21 cellular contexts compared by ENCODE assay signal in the genomic region with DNA sequence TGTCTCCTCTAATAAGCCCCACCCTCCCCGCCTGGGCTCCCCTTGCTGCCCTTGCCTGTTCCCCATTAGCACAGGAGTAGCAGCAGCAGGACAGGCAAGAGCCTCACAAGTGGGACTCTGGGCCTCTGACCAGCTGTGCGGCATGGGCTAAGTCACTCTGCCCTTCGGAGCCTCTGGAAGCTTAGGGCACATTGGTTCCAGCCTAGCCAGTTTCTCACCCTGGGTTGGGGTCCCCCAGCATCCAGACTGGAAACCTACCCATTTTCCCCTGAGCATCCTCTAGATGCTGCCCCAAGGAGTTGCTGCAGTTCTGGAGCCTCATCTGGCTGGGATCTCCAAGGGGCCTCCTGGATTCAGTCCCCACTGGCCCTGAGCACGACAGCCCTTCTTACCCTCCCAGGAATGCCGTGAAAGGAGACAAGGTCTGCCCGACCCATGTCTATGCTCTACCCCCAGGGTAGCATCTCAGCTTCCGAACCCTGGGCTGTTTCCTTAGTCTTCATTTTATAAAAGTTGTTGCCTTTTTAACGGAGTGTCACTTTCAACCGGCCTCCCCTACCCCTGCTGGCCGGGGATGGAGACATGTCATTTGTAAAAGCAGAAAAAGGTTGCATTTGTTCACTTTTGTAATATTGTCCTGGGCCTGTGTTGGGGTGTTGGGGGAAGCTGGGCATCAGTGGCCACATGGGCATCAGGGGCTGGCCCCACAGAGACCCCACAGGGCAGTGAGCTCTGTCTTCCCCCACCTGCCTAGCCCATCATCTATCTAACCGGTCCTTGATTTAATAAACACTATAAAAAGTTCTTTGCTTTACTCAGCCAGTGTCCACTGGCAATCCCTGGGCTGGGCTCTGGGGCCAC. TPM values are rescaled to one million over a fixed set of nuclear protein-coding genes. Genes with fewer than 3 reads are reported as not detected.
A peak's percentile ranks its signal among the peaks of the same experiment; 100 is the strongest.
DNase-seq lines count a peak whose midpoint lies in the region; ATAC-seq and TF ChIP-seq lines count a peak whose summit lies in the region.
"Had no signal": no experiment of that assay in that cellular context is flagged by ENCODE, and none has a peak within 500 bp of the region (broad histone marks: within the 10 kb centered on the region; RNA-seq: fewer than 3 reads in every experiment).

No MANE protein-coding gene starts in this region.

- no peak overlapping the region for H3K27ac Mint-ChIP-seq in activated CD4-positive, alpha-beta memory T cell treated with anti-CD3 and anti-CD28 coated beads, Interleukin-2, amount 10 ng/mL, durations not matched to agents 7 days and 5 days
- H3K27ac Mint-ChIP-seq: activated CD4-positive, alpha-beta T cell treated with anti-CD3 and anti-CD28 coated beads for 36 hours had no signal

- H3K4me3 Mint-ChIP-seq in activated CD4-positive, alpha-beta memory T cell treated with anti-CD3 and anti-CD28 coated beads, Interleukin-2, amount 10 ng/mL, durations not matched to agents 7 days and 5 days, result no peak overlapping the region
- H3K4me3 Mint-ChIP-seq: activated CD4-positive, alpha-beta T cell treated with anti-CD3 and anti-CD28 coated beads for 36 hours; stimulated activated naive CD8-positive, alpha-beta T cell treated with anti-CD3 and anti-CD28 coated beads, Interleukin-15, amount 100 ng/mL, for 72 hours had no signal

- H2AFZ ChIP-seq in hepatocyte, result no peak overlapping the region

- peaks cover 10% of the 10 kb centered on the region for H3K27me3 Mint-ChIP-seq in activated CD4-positive, alpha-beta memory T cell treated with anti-CD3 and anti-CD28 coated beads, Interleukin-2, amount 10 ng/mL, durations not matched to agents 7 days and 5 days

- H3K27ac ChIP-seq in RWPE2 (ENCODE audit: poor library complexity, severe bottlenecking), result peak overlapping the region; percentile 34
- peak overlapping the region in 3 of 4 donors; percentile 1 to 63 (median 13) for H3K27ac ChIP-seq in tibial nerve
- no peak overlapping the region for H3K27ac ChIP-seq in hepatocyte
- H3K27ac ChIP-seq: upper lobe of right lung had no signal

- no peaks in the 10 kb centered on the region for H3K9me3 Mint-ChIP-seq in activated CD4-positive, alpha-beta memory T cell treated with anti-CD3 and anti-CD28 coated beads, Interleukin-2, amount 10 ng/mL, durations not matched to agents 7 days and 5 days

- H3K27me3 ChIP-seq in RWPE2 (ENCODE audit: insufficient read depth, poor library complexity, severe bottlenecking) (no peaks in the 10 kb centered on the region), tibial nerve (no peaks in the 10 kb centered on the region), hepatocyte (no peaks in the 10 kb centered on the region)
- H3K27me3 ChIP-seq: BLaER1 treated with 17β-estradiol and CSF1 and Interleukin-3, amounts not matched to agents 10 nM and 100 nM; dorsolateral prefrontal cortex; gastrocnemius medialis; upper lobe of right lung had no signal

- POLR2A ChIA-PET in activated CD4-positive, alpha-beta memory T cell treated with anti-CD3 and anti-CD28 coated beads, Interleukin-2, amount 10 ng/mL, durations not matched to agents 7 days and 5 days (lab: Charles Lee), result interaction anchor here (1.1 kb wide), 1 partner anchor 15 kb away, joined by 4 read pairs; no protein-coding TSS in a partner anchor

- no peak overlapping the region for H3K4me2 ChIP-seq in hepatocyte

- ATAC-seq in RWPE2 (ENCODE audit: low read depth), result no peak
- ATAC-seq: activated CD4-positive, alpha-beta T cell treated with anti-CD3 and anti-CD28 coated beads for 36 hours; stimulated activated naive CD8-positive, alpha-beta T cell treated with anti-CD3 and anti-CD28 coated beads, Interleukin-15, amount 100 ng/mL, for 72 hours; upper lobe of right lung had no signal

- H3K9me3 ChIP-seq in RWPE2 (ENCODE audit: severe bottlenecking) (no peaks in the 10 kb centered on the region), tibial nerve (no peaks in the 10 kb centered on the region), hepatocyte (ENCODE audit: low read depth) (no peaks in the 10 kb centered on the region)
- H3K9me3 ChIP-seq: gastrocnemius medialis, prostate gland, upper lobe of right lung had no signal

- no peaks in the 10 kb centered on the region for H3K36me3 Mint-ChIP-seq in activated CD4-positive, alpha-beta memory T cell treated with anti-CD3 and anti-CD28 coated beads, Interleukin-2, amount 10 ng/mL, durations not matched to agents 7 days and 5 days (ENCODE audit: low read depth)

- TF ChIP-seq CTCF in RWPE2 (IDR thresholded peaks at IDR 0.05; ENCODE audit: poor library complexity, severe bottlenecking) (no peak), tibial nerve (IDR thresholded peaks at IDR 0.05) (peak in 1 of 5 experiments; percentile 11), hepatocyte (IDR thresholded peaks at IDR 0.05; ENCODE audit: poor library complexity) (no peak)

- DNase-seq in activated CD8-positive, alpha-beta memory T cell treated with anti-CD3 and anti-CD28 coated beads for 24 hours, result peak; percentile 55
- no peak for DNase-seq in activated CD8-positive, alpha-beta memory T cell treated with anti-CD3 and anti-CD28 coated beads, Interleukin-2, amount 50 U/mL, for 48 hours
- DNase-seq in RWPE2 (ENCODE audit: low spot score) (no peak), iPS-NIHi7 (ENCODE audit: extremely low spot score) (peak; percentile 6), tibial nerve (ENCODE audit: low spot score in 2 of 2) (peak in 1 of 2 donors; percentile 6), hepatocyte (ENCODE audit: low spot score) (no peak)
- DNase-seq in stimulated activated CD4-positive, alpha-beta T cell treated with anti-CD3 and anti-CD28 coated beads, Interleukin-12 subunit alpha, Interleukin-12 subunit beta, amount 100 ng/mL, for 4 hours, result no peak
- DNase-seq in activated CD4-positive, alpha-beta memory T cell treated with anti-CD3 and anti-CD28 coated beads, Interleukin-2, amount 10 ng/mL, durations not matched to agents 7 days and 5 days, result no peak
- DNase-seq: activated CD4-positive, alpha-beta T cell treated with anti-CD3 and anti-CD28 coated beads for 36 hours; activated effector memory CD4-positive, alpha-beta T cell treated with anti-CD3 and anti-CD28 coated beads, Interleukin-2, amount 50 U/mL, for 16 hours; amniotic stem cell; dorsolateral prefrontal cortex; gastrocnemius medialis; NCI-H1417; NCI-H524 treated with DMSO at 0.1 percent for 48 hours; RPMI8226; stimulated activated CD4-positive, alpha-beta T cell treated with anti-CD3 and anti-CD28 coated beads, Interleukin-2, amount 100 ng/mL, for 48 hours; upper lobe of right lung had no signal

- no peaks in the 10 kb centered on the region for H3K9me2 ChIP-seq in hepatocyte (replicated peaks; ENCODE audit: insufficient read depth)

- H3K4me1 ChIP-seq in RWPE2 (ENCODE audit: insufficient read depth, poor library complexity, severe bottlenecking) (peaks cover 19% of the 10 kb centered on the region), tibial nerve (peaks cover 0 to 94% (median 22%) of the 10 kb centered on the region in 4 donors), hepatocyte (ENCODE audit: insufficient read depth) (peaks cover 55% of the 10 kb centered on the region)

- TF ChIP-seq POLR2A in tibial nerve (IDR thresholded peaks at IDR 0.05), result no peak

- 87 to 88% methylated on average over 11 of the region's 11 CpGs for WGBS in tibial nerve, 2 donors
- 91% methylated on average over 11 of the region's 11 CpGs for WGBS in hepatocyte (ENCODE audit: low lambda C conversion rate, missing lambda C conversion rate)

- H3K4me3 ChIP-seq in RWPE2 (ENCODE audit: severe bottlenecking), result no peak overlapping the region
- no peak overlapping the region for H3K4me3 ChIP-seq in tibial nerve
- no peak overlapping the region for H3K4me3 ChIP-seq in hepatocyte
- H3K4me3 ChIP-seq: BLaER1 treated with 17β-estradiol and CSF1 and Interleukin-3, amounts not matched to agents 10 nM and 100 nM; dorsolateral prefrontal cortex; gastrocnemius medialis; prostate gland; upper lobe of right lung had no signal

- H4K20me1 ChIP-seq in hepatocyte (ENCODE audit: insufficient read depth, poor library complexity, severe bottlenecking), result peaks cover 43% of the 10 kb centered on the region

- H3K4me1 Mint-ChIP-seq in activated CD4-positive, alpha-beta memory T cell treated with anti-CD3 and anti-CD28 coated beads, Interleukin-2, amount 10 ng/mL, durations not matched to agents 7 days and 5 days, result peaks cover 4% of the 10 kb centered on the region

- CTCF ChIA-PET in activated CD4-positive, alpha-beta memory T cell treated with anti-CD3 and anti-CD28 coated beads, Interleukin-2, amount 10 ng/mL, durations not matched to agents 7 days and 5 days (lab: Charles Lee), result interaction anchor here (1.1 to 8.2 kb wide), 10 partner anchors 10 to 122 kb away, joined by 3 to 129 read pairs (median 5); no protein-coding TSS in a partner anchor

- peaks cover 27% of the 10 kb centered on the region for H3K36me3 ChIP-seq in RWPE2 (ENCODE audit: low read depth)
- peaks cover 0 to 20% (median 0%) of the 10 kb centered on the region in 3 donors for H3K36me3 ChIP-seq in tibial nerve
- H3K36me3 ChIP-seq in hepatocyte (replicated peaks; ENCODE audit: insufficient read depth, low read depth), result no peaks in the 10 kb centered on the region
- H3K36me3 ChIP-seq: gastrocnemius medialis, prostate gland had no signal

- peaks cover 52% of the 10 kb centered on the region for H3K79me2 ChIP-seq in hepatocyte

- no peak for TF ChIP-seq EP300 in tibial nerve (IDR thresholded peaks at IDR 0.05)

RNA-seq across cellular contexts. Expression of gene TSKU, which starts 14.4 kb away (rescaled TPM):
- total RNA-seq in tibial nerve (100 to 1,000 TPM; 140 to 385 (median 202) TPM), hepatocyte (61.9 and 62.9 TPM in 2 replicates)
- polyA plus RNA-seq in hepatocyte, result 73.7 and 81.9 TPM in 2 replicates
- 1 to 10 TPM in 1 of 2 experiments, under 1 TPM in 1; 0.85 to 1.2 TPM for total RNA-seq in activated CD4-positive, alpha-beta memory T cell treated with anti-CD3 and anti-CD28 coated beads, Interleukin-2, amount 10 ng/mL, durations not matched to agents 7 days and 5 days

Comparison
In these comparisons a context has a peak if more than half of its experiments do, and no peak if none do; other contexts are left out.
1. DNase-seq: peak in activated CD8-positive, alpha-beta memory T cell treated with anti-CD3 and anti-CD28 coated beads for 24 hours (single experiment) and iPS-NIHi7 (single experiment); none in activated CD8-positive, alpha-beta memory T cell treated with anti-CD3 and anti-CD28 coated beads, Interleukin-2, amount 50 U/mL, for 48 hours (single experiment), RWPE2 (single experiment), hepatocyte (single experiment), stimulated activated CD4-positive, alpha-beta T cell treated with anti-CD3 and anti-CD28 coated beads, Interleukin-12 subunit alpha, Interleukin-12 subunit beta, amount 100 ng/mL, for 4 hours (single experiment) and activated CD4-positive, alpha-beta memory T cell treated with anti-CD3 and anti-CD28 coated beads, Interleukin-2, amount 10 ng/mL, durations not matched to agents 7 days and 5 days (single experiment).
2. RNA of gene TSKU, which starts 14.4 kb away (total RNA-seq): 140 to 385 TPM in tibial nerve and 61.9 to 62.9 TPM in hepatocyte; 0.85 to 1.2 TPM in activated CD4-positive, alpha-beta memory T cell treated with anti-CD3 and anti-CD28 coated beads, Interleukin-2, amount 10 ng/mL, durations not matched to agents 7 days and 5 days; every median in the first group is over 10 times any median in the second.